In the genomic region with DNA sequence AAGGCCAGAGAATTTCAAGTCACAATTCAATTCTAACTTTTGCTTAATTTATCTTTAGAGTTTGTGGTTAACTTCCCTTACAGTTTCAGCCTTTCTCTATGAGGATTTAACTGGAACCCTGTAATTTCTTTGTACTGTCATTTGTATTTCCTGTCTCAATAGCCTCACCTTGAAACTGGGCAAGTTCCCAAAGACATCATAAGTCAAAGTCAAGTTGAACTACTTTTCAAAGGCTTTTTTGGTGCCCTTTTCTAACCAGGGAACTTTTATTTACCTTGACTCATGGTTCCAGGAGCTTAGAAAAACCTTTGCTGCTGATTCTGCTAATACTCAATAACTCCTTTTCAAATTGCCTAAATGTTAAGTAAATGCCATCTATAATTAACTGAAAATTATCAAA, we compare ENCODE assay signal across 16 cellular contexts.
DNase-seq lines count a peak whose midpoint lies in the region; TF ChIP-seq lines count a peak whose summit lies in the region.
"Had no signal": no experiment of that assay in that cellular context is flagged by ENCODE, and none has a peak within 500 bp of the region (broad histone marks: within the 10 kb centered on the region; RNA-seq: fewer than 3 reads in every experiment).

No MANE protein-coding gene starts in this region.

- H3K27ac ChIP-seq in breast epithelium (peak overlapping the region in 1 of 2 donors; percentile 34), RWPE1 (no peak overlapping the region), vagina (peak overlapping the region; percentile 45), Peyer's patch (no peak overlapping the region)
- H3K27ac ChIP-seq: adrenal gland had no signal

- DNase-seq in MCF 10A (ENCODE audit: unreplicated experiment) (peak; percentile 79), breast epithelium (ENCODE audit: low spot score in 2 of 2) (no peak), RWPE1 (ENCODE audit: low spot score) (peak; percentile 46), kidney glomerular epithelial cell (lab: John Stamatoyannopoulos, UW) (peak; percentile 40), vagina (ENCODE audit: extremely low spot score in 2 of 2) (no peak), Peyer's patch (no peak), superior temporal gyrus (ENCODE audit: extremely low spot score) (no peak)
- DNase-seq in stimulated activated CD8-positive, alpha-beta memory T cell treated with anti-CD3 and anti-CD28 coated beads, Interleukin-4, amount 100 ng/mL, for 48 hours: no peak
- DNase-seq: activated CD4-positive, alpha-beta memory T cell treated with anti-CD3 and anti-CD28 coated beads for 36 hours; adrenal gland; CD8-positive, alpha-beta memory T cell; glutamatergic neuron; HCEC 1CT; NCI-H345 had no signal

- TF ChIP-seq POLR2A in breast epithelium (IDR thresholded peaks at IDR 0.05): no peak
- no peak for TF ChIP-seq POLR2A in vagina (IDR thresholded peaks at IDR 0.05)
- TF ChIP-seq POLR2A in Peyer's patch (IDR thresholded peaks at IDR 0.05): no peak

- H3K36me3 ChIP-seq in breast epithelium: no peaks in the 10 kb centered on the region
- no peaks in the 10 kb centered on the region for H3K36me3 ChIP-seq in vagina
- no peaks in the 10 kb centered on the region for H3K36me3 ChIP-seq in Peyer's patch
- H3K36me3 ChIP-seq: adrenal gland had no signal

- H3K9me3 Mint-ChIP-seq in MCF 10A (ENCODE audit: unreplicated experiment): no peaks in the 10 kb centered on the region
- H3K9me3 Mint-ChIP-seq: activated CD4-positive, alpha-beta memory T cell treated with anti-CD3 and anti-CD28 coated beads for 36 hours; CD8-positive, alpha-beta memory T cell; stimulated activated memory B cell treated with anti-CD40 and anti-IgM and Interleukin-4, amounts not matched to agents 10 μg/mL and 1 μg/mL and 100 μg/mL, for 72 hours had no signal

- H3K4me3 Mint-ChIP-seq in MCF 10A (ENCODE audit: unreplicated experiment): no peak overlapping the region
- H3K4me3 Mint-ChIP-seq: activated CD4-positive, alpha-beta memory T cell treated with anti-CD3 and anti-CD28 coated beads for 36 hours; CD8-positive, alpha-beta memory T cell; IgD-negative memory B cell; stimulated activated memory B cell treated with anti-CD40 and anti-IgM and Interleukin-4, amounts not matched to agents 10 μg/mL and 1 μg/mL and 100 μg/mL, for 72 hours had no signal

- no peak overlapping the region for H3K4me3 ChIP-seq in breast epithelium
- H3K4me3 ChIP-seq in vagina: no peak overlapping the region
- no peak overlapping the region for H3K4me3 ChIP-seq in Peyer's patch
- H3K4me3 ChIP-seq: adrenal gland had no signal

- no peaks in the 10 kb centered on the region for H3K27me3 Mint-ChIP-seq in MCF 10A (ENCODE audit: insufficient read depth, unreplicated experiment)
- H3K27me3 Mint-ChIP-seq: activated CD4-positive, alpha-beta memory T cell treated with anti-CD3 and anti-CD28 coated beads for 36 hours; CD8-positive, alpha-beta memory T cell; IgD-negative memory B cell; stimulated activated memory B cell treated with anti-CD40 and anti-IgM and Interleukin-4, amounts not matched to agents 10 μg/mL and 1 μg/mL and 100 μg/mL, for 72 hours had no signal

- H3K4me1 ChIP-seq in breast epithelium (no peaks in the 10 kb centered on the region), vagina (peaks cover 21% of the 10 kb centered on the region), Peyer's patch (no peaks in the 10 kb centered on the region)

- POLR2A ChIA-PET in MCF 10A (lab: Yijun Ruan, JAX): interaction anchor here (0.6 to 2.0 kb wide), 7 partner anchors 13 to 319 kb away, joined by 3 to 8 read pairs (median 4); partner anchors contain the start of gene PHLDA1
- POLR2A ChIA-PET in RWPE1 (lab: Yijun Ruan, JAX; ENCODE audit: low non-redundant PET): no interaction called here

- CTCF ChIA-PET in MCF 10A (lab: Yijun Ruan, JAX): interaction anchor here (1.0 to 1.5 kb wide), 2 partner anchors 88 to 318 kb away, joined by 3 read pairs; no protein-coding TSS in a partner anchor
- CTCF ChIA-PET in RWPE1 (lab: Yijun Ruan, JAX): interaction anchor here (0.7 kb wide), 1 partner anchor 8 kb away, joined by 3 read pairs; no protein-coding TSS in a partner anchor

- BruUV-seq in MCF 10A (replicated peaks; lab: Mats Ljungman, UMichigan): no TSS peak

- no peaks in the 10 kb centered on the region for H3K36me3 Mint-ChIP-seq in MCF 10A (ENCODE audit: insufficient read depth, unreplicated experiment)
- H3K36me3 Mint-ChIP-seq: activated CD4-positive, alpha-beta memory T cell treated with anti-CD3 and anti-CD28 coated beads for 36 hours; CD8-positive, alpha-beta memory T cell; IgD-negative memory B cell; stimulated activated memory B cell treated with anti-CD40 and anti-IgM and Interleukin-4, amounts not matched to agents 10 μg/mL and 1 μg/mL and 100 μg/mL, for 72 hours had no signal

- H3K4me1 Mint-ChIP-seq in MCF 10A (ENCODE audit: insufficient read depth, unreplicated experiment): peaks cover 18% of the 10 kb centered on the region
- H3K4me1 Mint-ChIP-seq: CD8-positive, alpha-beta memory T cell; IgD-negative memory B cell; stimulated activated memory B cell treated with anti-CD40 and anti-IgM and Interleukin-4, amounts not matched to agents 10 μg/mL and 1 μg/mL and 100 μg/mL, for 72 hours had no signal

- no peak for TF ChIP-seq CTCF in MCF 10A (IDR thresholded peaks at IDR 0.05; ENCODE audit: unreplicated experiment)
- TF ChIP-seq CTCF in breast epithelium (IDR thresholded peaks at IDR 0.05): no peak
- TF ChIP-seq CTCF in RWPE1 (conservative IDR thresholded peaks at IDR 0.05; ENCODE audit: low read depth): no peak
- no peak for TF ChIP-seq CTCF in vagina (IDR thresholded peaks at IDR 0.05)
- TF ChIP-seq CTCF in Peyer's patch (IDR thresholded peaks at IDR 0.05): no peak

- H3K27ac Mint-ChIP-seq in MCF 10A (ENCODE audit: low read depth, unreplicated experiment): no peak overlapping the region
- H3K27ac Mint-ChIP-seq: activated CD4-positive, alpha-beta memory T cell treated with anti-CD3 and anti-CD28 coated beads for 36 hours; CD8-positive, alpha-beta memory T cell; IgD-negative memory B cell; stimulated activated memory B cell treated with anti-CD40 and anti-IgM and Interleukin-4, amounts not matched to agents 10 μg/mL and 1 μg/mL and 100 μg/mL, for 72 hours had no signal

- H3K9me3 ChIP-seq in breast epithelium (no peaks in the 10 kb centered on the region), vagina (no peaks in the 10 kb centered on the region), Peyer's patch (no peaks in the 10 kb centered on the region)
- H3K9me3 ChIP-seq: adrenal gland had no signal

- intact Hi-C loops in MCF 10A (cut with micrococcal nuclease) (no loop called here), breast epithelium (cut with DNase I; ENCODE audit: low total_unique reads) (no loop called here), vagina (cut with DNase I) (no loop called here)

- H3K27me3 ChIP-seq in breast epithelium (no peaks in the 10 kb centered on the region), vagina (no peaks in the 10 kb centered on the region), Peyer's patch (no peaks in the 10 kb centered on the region)
- H3K27me3 ChIP-seq: adrenal gland had no signal

Comparison
In these comparisons a context has a peak if more than half of its experiments do, and no peak if none do; other contexts are left out.
1. DNase-seq: peak in MCF 10A (single experiment), RWPE1 (single experiment) and kidney glomerular epithelial cell (single experiment); none in breast epithelium (0 of 2), vagina (0 of 2), Peyer's patch (0 of 3), superior temporal gyrus (single experiment) and stimulated activated CD8-positive, alpha-beta memory T cell treated with anti-CD3 and anti-CD28 coated beads, Interleukin-4, amount 100 ng/mL, for 48 hours (single experiment).